ENCODE assay signal across 11 cellular contexts in genomic region chr1:21277178-21277577, GRCh38. TPM values are rescaled to one million over a fixed set of nuclear protein-coding genes. Genes with fewer than 3 reads are reported as not detected.
DNase-seq lines count a peak whose midpoint lies in the region; ATAC-seq, FAIRE-seq and TF ChIP-seq lines count a peak whose summit lies in the region.
"Had no signal": no experiment of that assay in that cellular context is flagged by ENCODE, and none has a peak within 500 bp of the region (broad histone marks: within the 10 kb centered on the region; RNA-seq: fewer than 3 reads in every experiment).

No MANE protein-coding gene starts in this region.

- H3K18ac ChIP-seq in neuronal stem cell (ENCODE audit: low read length), result peak overlapping the region; percentile 29

- H2AK5ac ChIP-seq in neuronal stem cell (ENCODE audit: low read depth, low read length), result no peak overlapping the region

- DNase-seq in activated naive CD4-positive, alpha-beta T cell treated with Interleukin-2 at 50 U/mL for 16 hours, result no peak
- DNase-seq in esophagus squamous epithelium (lab: John Stamatoyannopoulos, UW), result no peak
- DNase-seq in neuronal stem cell (ENCODE audit: low spot score), result no peak
- no peak for DNase-seq in upper lobe of right lung
- DNase-seq in HTR-8/SVneo (ENCODE audit: insufficient read length, low spot score), result no peak
- no peak for DNase-seq in retina
- no peak for DNase-seq in GM20000 (ENCODE audit: low spot score)
- DNase-seq: KBM-7, NCI-H187 had no signal

- H3K4me3 Mint-ChIP-seq in activated naive CD4-positive, alpha-beta T cell treated with anti-CD3 and anti-CD28 coated beads, Interleukin-2, amount 50 U/mL, for 24 hours, result no peak overlapping the region

- H3K27me3 Mint-ChIP-seq in activated naive CD4-positive, alpha-beta T cell treated with anti-CD3 and anti-CD28 coated beads, Interleukin-2, amount 50 U/mL, for 24 hours, result no peaks in the 10 kb centered on the region

- no peaks in the 10 kb centered on the region for H3K9me3 Mint-ChIP-seq in activated naive CD4-positive, alpha-beta T cell treated with anti-CD3 and anti-CD28 coated beads, Interleukin-2, amount 50 U/mL, for 24 hours

- peaks cover 10 to 81% (median 42%) of the 10 kb centered on the region in 3 donors for H3K4me1 ChIP-seq in esophagus squamous epithelium
- H3K4me1 ChIP-seq in neuronal stem cell (ENCODE audit: control insufficient read depth in 2 of 2, insufficient read depth in 1 of 2, low read depth in 1 of 2, low read length in 2 of 2), result peaks cover 17 to 28% of the 10 kb centered on the region in 2 donors
- H3K4me1 ChIP-seq in upper lobe of right lung, result peaks cover 40% of the 10 kb centered on the region

- no peaks in the 10 kb centered on the region for H3K79me1 ChIP-seq in neuronal stem cell (ENCODE audit: low read depth, low read length)

- H3K27me3 ChIP-seq in esophagus squamous epithelium (no peaks in the 10 kb centered on the region), neuronal stem cell (ENCODE audit: control insufficient read depth in 3 of 3, insufficient read depth in 3 of 3, low read depth in 1 of 3, low read length in 3 of 3) (no peaks in the 10 kb centered on the region), upper lobe of right lung (no peaks in the 10 kb centered on the region)

- no peak overlapping the region for H3K9ac ChIP-seq in neuronal stem cell (ENCODE audit: low read depth, low read length, poor library complexity)

- peak overlapping the region; percentile 80 for H3K27ac Mint-ChIP-seq in activated naive CD4-positive, alpha-beta T cell treated with anti-CD3 and anti-CD28 coated beads, Interleukin-2, amount 50 U/mL, for 24 hours

- no peak overlapping the region for H2BK120ac ChIP-seq in neuronal stem cell (ENCODE audit: low read depth, low read length)

- H3K4me2 ChIP-seq in neuronal stem cell (ENCODE audit: insufficient read depth, low read length, poor library complexity, severe bottlenecking), result no peak overlapping the region

- H2BK12ac ChIP-seq in neuronal stem cell (ENCODE audit: low read length), result no peak overlapping the region

- no peak overlapping the region for H2BK5ac ChIP-seq in neuronal stem cell (ENCODE audit: low read length)

- no peak overlapping the region for H4K91ac ChIP-seq in neuronal stem cell (ENCODE audit: low read depth, low read length, poor library complexity)

- FAIRE-seq in HTR-8/SVneo (lab: Jason Lieb, UNC), result no peak
- FAIRE-seq: endometrium had no signal

- no peak for TF ChIP-seq CTCF in esophagus squamous epithelium (IDR thresholded peaks at IDR 0.05)
- TF ChIP-seq CTCF in upper lobe of right lung (IDR thresholded peaks at IDR 0.05), result no peak
- no peak for TF ChIP-seq CTCF in GM20000 (IDR thresholded peaks at IDR 0.05; ENCODE audit: extremely low read depth, missing control alignments)

- TF ChIP-seq POLR2A in esophagus squamous epithelium (IDR thresholded peaks at IDR 0.05), result no peak

- H3K14ac ChIP-seq in neuronal stem cell (ENCODE audit: low read length), result no peak overlapping the region

- H3K27ac ChIP-seq in esophagus squamous epithelium (peak overlapping the region in 3 of 4 donors; percentile 68 to 92 (median 86)), neuronal stem cell (replicated peaks; ENCODE audit: low read length) (no peak overlapping the region), upper lobe of right lung (peak overlapping the region; percentile 93)

- H3K4ac ChIP-seq in neuronal stem cell (ENCODE audit: low read length), result no peak overlapping the region

- intact Hi-C loops in esophagus squamous epithelium (cut with DNase I) (no loop called here), upper lobe of right lung (cut with DNase I) (no loop called here)

- no peak for ATAC-seq in upper lobe of right lung

- H3K9me3 ChIP-seq in esophagus squamous epithelium, result no peaks in the 10 kb centered on the region
- no peaks in the 10 kb centered on the region for H3K9me3 ChIP-seq in neuronal stem cell (replicated peaks in 1 of 2; ENCODE audit: control insufficient read depth in 2 of 2, insufficient read depth in 1 of 2, low read depth in 1 of 2, low read length in 2 of 2)
- no peaks in the 10 kb centered on the region for H3K9me3 ChIP-seq in upper lobe of right lung

- WGBS in esophagus squamous epithelium, 2 donors, result 31 to 68% methylated on average over 3 to 4 of the region's 7 CpGs
- WGBS in neuronal stem cell (ENCODE audit: extremely low coverage in 2 of 2, insufficient read length in 2 of 2, insufficient replicate concordance in 1 of 2), 2 donors, result no CpG with 5 or more reads among the region's 7 CpGs

- H3K4me1 Mint-ChIP-seq in activated naive CD4-positive, alpha-beta T cell treated with anti-CD3 and anti-CD28 coated beads, Interleukin-2, amount 50 U/mL, for 24 hours, result peaks cover 51% of the 10 kb centered on the region

- H3K23ac ChIP-seq in neuronal stem cell (ENCODE audit: low read depth, low read length, poor library complexity), result no peak overlapping the region

- H3K36me3 Mint-ChIP-seq in activated naive CD4-positive, alpha-beta T cell treated with anti-CD3 and anti-CD28 coated beads, Interleukin-2, amount 50 U/mL, for 24 hours, result peaks cover 10% of the 10 kb centered on the region

- H3K4me3 ChIP-seq in esophagus squamous epithelium (peak overlapping the region in 1 of 4 donors; percentile 52), neuronal stem cell (ENCODE audit: low read length in 2 of 2) (no peak overlapping the region), upper lobe of right lung (no peak overlapping the region)

- no peak overlapping the region for H2AFZ ChIP-seq in neuronal stem cell (ENCODE audit: low read length)

- no peak overlapping the region for H4K8ac ChIP-seq in neuronal stem cell (ENCODE audit: low read depth, low read length)

- no peak overlapping the region for H2BK15ac ChIP-seq in neuronal stem cell (ENCODE audit: low read length)

- H3K36me3 ChIP-seq in esophagus squamous epithelium (peaks cover 6 to 18% (median 6%) of the 10 kb centered on the region in 3 donors), neuronal stem cell (replicated peaks in 1 of 2; ENCODE audit: control insufficient read depth in 2 of 2, insufficient read depth in 2 of 2, low read length in 2 of 2) (peaks cover 0 to 11% of the 10 kb centered on the region in 2 donors), upper lobe of right lung (peaks cover 4% of the 10 kb centered on the region)

RNA-seq across cellular contexts. Expression of gene ECE1, which starts 13.1 kb away (rescaled TPM):
- total RNA-seq in esophagus squamous epithelium, result 10 to 100 TPM; 11.3 to 42.2 (median 24.1) TPM
- polyA plus RNA-seq in neuronal stem cell (2013, experiment 1 of 2), result 10.7 TPM
- polyA plus RNA-seq in neuronal stem cell (2013, experiment 2 of 2), result 10.7 TPM
- 108 TPM for total RNA-seq in upper lobe of right lung
